18 cellular contexts compared by ENCODE assay signal in the genomic region with DNA sequence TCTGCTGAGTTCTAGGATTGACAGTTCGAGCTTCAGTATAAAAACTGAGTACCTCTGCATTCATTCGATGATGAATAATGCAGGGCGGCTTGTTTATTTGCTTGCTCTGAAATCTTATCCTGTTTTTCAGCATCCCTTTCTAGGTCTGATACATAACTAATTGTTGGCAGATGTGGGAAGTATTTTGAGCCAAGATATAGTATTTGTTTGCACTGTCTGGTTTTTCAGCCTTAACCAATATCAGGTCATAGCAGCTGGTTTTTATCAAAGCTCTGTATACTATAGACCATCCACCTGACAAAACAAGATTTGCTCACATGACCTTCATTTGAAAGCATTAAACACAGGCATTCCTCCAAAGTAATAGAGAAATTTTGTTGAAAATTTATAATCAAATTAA.
"Had no signal": no experiment of that assay in that cellular context is flagged by ENCODE, and none has a peak within 500 bp of the region (broad histone marks: within the 10 kb centered on the region; RNA-seq: fewer than 3 reads in every experiment).

No MANE protein-coding gene starts in this region.

- H3K36me3 Mint-ChIP-seq: activated naive CD4-positive, alpha-beta T cell treated with anti-CD3 and anti-CD28 coated beads, Interleukin-2, amount 10 ng/mL, durations not matched to agents 7 days and 5 days; naive thymus-derived CD4-positive, alpha-beta T cell had no signal

- H3K4me3 ChIP-seq: colonic mucosa, esophagus squamous epithelium, hepatocyte, left lung, mucosa of descending colon, ovary, spleen, stomach, testis, upper lobe of left lung had no signal

- H3K27ac ChIP-seq: colonic mucosa, esophagus squamous epithelium, hepatocyte, left lung, ovary, spleen, stomach, testis, upper lobe of left lung had no signal

- H3K9me3 ChIP-seq: colonic mucosa, esophagus squamous epithelium, left lung, mucosa of descending colon, ovary, spleen, stomach, testis, upper lobe of left lung had no signal

- H3K9me3 Mint-ChIP-seq: activated CD4-positive, alpha-beta T cell treated with anti-CD3 and anti-CD28 coated beads, Interleukin-2, amount 10 ng/mL, durations not matched to agents 7 days and 5 days; activated naive CD4-positive, alpha-beta T cell treated with anti-CD3 and anti-CD28 coated beads, Interleukin-2, amount 10 ng/mL, durations not matched to agents 7 days and 5 days; activated T-helper 17 cell treated with anti-CD3 and anti-CD28 coated beads, Interleukin-2, amount 50 U/mL, for 72 hours; naive thymus-derived CD4-positive, alpha-beta T cell had no signal

- DNase-seq: activated CD4-positive, alpha-beta T cell treated with anti-CD3 and anti-CD28 coated beads, Interleukin-2, amount 10 ng/mL, durations not matched to agents 7 days and 5 days; activated CD4-positive, CD25-positive, alpha-beta regulatory T cell; activated naive CD4-positive, alpha-beta T cell treated with anti-CD3 and anti-CD28 coated beads, Interleukin-2, amount 10 ng/mL, durations not matched to agents 7 days and 5 days; colonic mucosa; effector CD4-positive, alpha-beta T cell; esophagus squamous epithelium; islet precursor cell; left lung; mucosa of descending colon; naive thymus-derived CD4-positive, alpha-beta T cell; ovary; spleen; stomach; testis; upper lobe of left lung had no signal

- H3K4me3 Mint-ChIP-seq: activated CD4-positive, alpha-beta T cell treated with anti-CD3 and anti-CD28 coated beads, Interleukin-2, amount 10 ng/mL, durations not matched to agents 7 days and 5 days; activated naive CD4-positive, alpha-beta T cell treated with anti-CD3 and anti-CD28 coated beads, Interleukin-2, amount 10 ng/mL, durations not matched to agents 7 days and 5 days; activated T-helper 17 cell treated with anti-CD3 and anti-CD28 coated beads, Interleukin-2, amount 50 U/mL, for 72 hours; naive thymus-derived CD4-positive, alpha-beta T cell had no signal

- H3K27me3 Mint-ChIP-seq: activated CD4-positive, alpha-beta T cell treated with anti-CD3 and anti-CD28 coated beads, Interleukin-2, amount 10 ng/mL, durations not matched to agents 7 days and 5 days; activated naive CD4-positive, alpha-beta T cell treated with anti-CD3 and anti-CD28 coated beads, Interleukin-2, amount 10 ng/mL, durations not matched to agents 7 days and 5 days; naive thymus-derived CD4-positive, alpha-beta T cell had no signal

- ATAC-seq: activated T-helper 17 cell treated with anti-CD3 and anti-CD28 coated beads, Interleukin-2, amount 50 U/mL, for 72 hours; left lung; mucosa of descending colon; naive thymus-derived CD4-positive, alpha-beta T cell; sciatic nerve had no signal

- H3K27ac Mint-ChIP-seq: activated CD4-positive, alpha-beta T cell treated with anti-CD3 and anti-CD28 coated beads, Interleukin-2, amount 10 ng/mL, durations not matched to agents 7 days and 5 days; activated naive CD4-positive, alpha-beta T cell treated with anti-CD3 and anti-CD28 coated beads, Interleukin-2, amount 10 ng/mL, durations not matched to agents 7 days and 5 days; activated T-helper 17 cell treated with anti-CD3 and anti-CD28 coated beads, Interleukin-2, amount 50 U/mL, for 72 hours; naive thymus-derived CD4-positive, alpha-beta T cell had no signal

- H3K4me1 Mint-ChIP-seq: activated CD4-positive, alpha-beta T cell treated with anti-CD3 and anti-CD28 coated beads, Interleukin-2, amount 10 ng/mL, durations not matched to agents 7 days and 5 days; activated naive CD4-positive, alpha-beta T cell treated with anti-CD3 and anti-CD28 coated beads, Interleukin-2, amount 10 ng/mL, durations not matched to agents 7 days and 5 days; activated T-helper 17 cell treated with anti-CD3 and anti-CD28 coated beads, Interleukin-2, amount 50 U/mL, for 72 hours; naive thymus-derived CD4-positive, alpha-beta T cell had no signal

- H3K36me3 ChIP-seq: colonic mucosa, esophagus squamous epithelium, left lung, ovary, spleen, stomach, upper lobe of left lung had no signal
